In genomic region chr5:133825631-133826289, GRCh38 we compare ENCODE assay signal across 9 cellular contexts.
DNase-seq lines count a peak whose midpoint lies in the region; ATAC-seq and TF ChIP-seq lines count a peak whose summit lies in the region.
"Had no signal": no experiment of that assay in that cellular context is flagged by ENCODE, and none has a peak within 500 bp of the region (broad histone marks: within the 10 kb centered on the region; RNA-seq: fewer than 3 reads in every experiment).

No MANE protein-coding gene starts in this region.

- H3K27ac ChIP-seq in RWPE2 (ENCODE audit: poor library complexity, severe bottlenecking) (no peak overlapping the region), upper lobe of left lung (no peak overlapping the region)
- H3K27ac ChIP-seq: 22Rv1 had no signal

- DNase-seq in DMS53 (lab: John Stamatoyannopoulos, UW) (peak; percentile 44), DMS53 treated with DMSO at 0.1 percent for 48 hours (lab: John Stamatoyannopoulos, UW; ENCODE audit: unreplicated experiment) (no peak), RWPE2 (ENCODE audit: low spot score) (peak; percentile 68), DMS79 (lab: John Stamatoyannopoulos, UW) (no peak), upper lobe of left lung (no peak), NCI-H2081 treated with DMSO at 0.1 percent for 48 hours (lab: John Stamatoyannopoulos, UW) (no peak)

- peaks cover 34% of the 10 kb centered on the region for H3K27me3 Mint-ChIP-seq in nephron (ENCODE audit: low read depth)

- no peaks in the 10 kb centered on the region for H3K36me3 ChIP-seq in RWPE2 (ENCODE audit: low read depth)
- no peaks in the 10 kb centered on the region for H3K36me3 ChIP-seq in upper lobe of left lung

- no peaks in the 10 kb centered on the region for H3K4me1 ChIP-seq in RWPE2 (ENCODE audit: insufficient read depth, poor library complexity, severe bottlenecking)
- peaks cover 5 to 10% (median 9%) of the 10 kb centered on the region in 4 donors for H3K4me1 ChIP-seq in upper lobe of left lung

- H3K4me3 ChIP-seq in RWPE2 (ENCODE audit: severe bottlenecking) (no peak overlapping the region), upper lobe of left lung (no peak overlapping the region)

- H3K9me3 ChIP-seq in RWPE2 (ENCODE audit: severe bottlenecking), result no peaks in the 10 kb centered on the region
- no peaks in the 10 kb centered on the region for H3K9me3 ChIP-seq in upper lobe of left lung

- no peaks in the 10 kb centered on the region for H3K9me3 Mint-ChIP-seq in nephron

- TF ChIP-seq POLR2A in upper lobe of left lung (IDR thresholded peaks at IDR 0.05), result no peak

- peak overlapping the region; percentile 33 to 88 (median 79) for H3K27ac Mint-ChIP-seq in nephron

- H3K27me3 ChIP-seq in RWPE2 (ENCODE audit: insufficient read depth, poor library complexity, severe bottlenecking) (peaks cover 14% of the 10 kb centered on the region), upper lobe of left lung (no peaks in the 10 kb centered on the region)

- H3K4me3 Mint-ChIP-seq in nephron, result peak overlapping the region in 1 of 3 experiments; percentile 48

- peak; percentile 35 for ATAC-seq in HG02938 (IDR thresholded peaks at IDR 0.05; ENCODE audit: unreplicated experiment)
- no peak for ATAC-seq in RWPE2 (ENCODE audit: low read depth)
- ATAC-seq in upper lobe of left lung (ENCODE audit: low FRiP score in 2 of 2), result no peak

- H3K4me1 Mint-ChIP-seq in nephron, result peaks cover 67% of the 10 kb centered on the region

- no peak for TF ChIP-seq EP300 in upper lobe of left lung (IDR thresholded peaks at IDR 0.05)

- WGBS in upper lobe of left lung, 2 donors, result 72% methylated on average over 12 of the region's 15 CpGs; no CpG with 5 or more reads in 1 of the 2 donors

- TF ChIP-seq CTCF in RWPE2 (IDR thresholded peaks at IDR 0.05; ENCODE audit: poor library complexity, severe bottlenecking), result no peak
- no peak for TF ChIP-seq CTCF in nephron (IDR thresholded peaks at IDR 0.05; ENCODE audit: unreplicated experiment in 3 of 3)
- no peak for TF ChIP-seq CTCF in upper lobe of left lung (IDR thresholded peaks at IDR 0.05)

- no peaks in the 10 kb centered on the region for H3K36me3 Mint-ChIP-seq in nephron (ENCODE audit: low read depth)

Comparison
In these comparisons a context has a peak if more than half of its experiments do, and no peak if none do; other contexts are left out.
1. DNase-seq: peak in DMS53 (single experiment) and RWPE2 (single experiment); none in DMS53 treated with DMSO at 0.1 percent for 48 hours (single experiment), DMS79 (single experiment), upper lobe of left lung (0 of 2) and NCI-H2081 treated with DMSO at 0.1 percent for 48 hours (single experiment).